Comparison of ENCODE assay signal across 11 cellular contexts in genomic region chr7:159015081-159015893, GRCh38.
A peak's percentile ranks its signal among the peaks of the same experiment; 100 is the strongest.
DNase-seq lines count a peak whose midpoint lies in the region; ATAC-seq and TF ChIP-seq lines count a peak whose summit lies in the region.
"Had no signal": no experiment of that assay in that cellular context is flagged by ENCODE, and none has a peak within 500 bp of the region (broad histone marks: within the 10 kb centered on the region; RNA-seq: fewer than 3 reads in every experiment).

No MANE protein-coding gene starts in this region.

- no peaks in the 10 kb centered on the region for H3K36me3 ChIP-seq in DND-41 (ENCODE audit: insufficient read depth, low read length)
- H3K36me3 ChIP-seq in left ventricle myocardium inferior: no peaks in the 10 kb centered on the region

- no peaks in the 10 kb centered on the region for H3K79me2 ChIP-seq in DND-41 (ENCODE audit: insufficient read depth, low read length)

- no peak overlapping the region for H2AFZ ChIP-seq in DND-41 (ENCODE audit: low read depth, low read length)

- H3K4me2 ChIP-seq in DND-41 (ENCODE audit: insufficient read depth, low read length): no peak overlapping the region

- TF ChIP-seq CTCF in DND-41 (IDR thresholded peaks at IDR 0.05; ENCODE audit: borderline replicate concordance, extremely low read depth, low read length, poor library complexity, severe bottlenecking): no peak
- no peak for TF ChIP-seq CTCF in VCaP (conservative IDR thresholded peaks at IDR 0.05)
- no peak for TF ChIP-seq CTCF in left ventricle myocardium inferior (IDR thresholded peaks at IDR 0.05; ENCODE audit: borderline replicate concordance)

- ATAC-seq in DND-41 (ENCODE audit: insufficient read depth, low read depth) (0 out of 3 replicates have a peak, but pooled peaks have one; percentile 13), GM18873 (IDR thresholded peaks at IDR 0.05; ENCODE audit: low FRiP score, unreplicated experiment) (no peak), GM19397 (IDR thresholded peaks at IDR 0.05; ENCODE audit: unreplicated experiment) (no peak)

- H3K4me1 ChIP-seq in DND-41 (ENCODE audit: insufficient read depth, low read length) (peaks cover 31% of the 10 kb centered on the region), left ventricle myocardium inferior (peaks cover 57% of the 10 kb centered on the region)

- H3K9ac ChIP-seq in DND-41 (ENCODE audit: low read depth, low read length): no peak overlapping the region

- H3K4me3 ChIP-seq in DND-41 (ENCODE audit: low read depth in 1 of 2, low read length in 2 of 2) (no peak overlapping the region), left ventricle myocardium inferior (no peak overlapping the region)

- intact Hi-C loops in left ventricle myocardium inferior (cut with micrococcal nuclease) (no loop called here), posterior vena cava (cut with DNase I) (no loop called here)

- no peaks in the 10 kb centered on the region for H3K27me3 ChIP-seq in DND-41 (ENCODE audit: insufficient read depth, low read length, poor library complexity)
- no peaks in the 10 kb centered on the region for H3K27me3 ChIP-seq in left ventricle myocardium inferior (ENCODE audit: low read depth)

- no peaks in the 10 kb centered on the region for H3K9me3 ChIP-seq in DND-41 (ENCODE audit: insufficient read depth, low read length, severe bottlenecking)
- no peaks in the 10 kb centered on the region for H3K9me3 ChIP-seq in left ventricle myocardium inferior (replicated peaks)

- peak overlapping the region; percentile 53 for H3K27ac ChIP-seq in DND-41 (ENCODE audit: low read length)
- H3K27ac ChIP-seq in VCaP: peak overlapping the region; percentile 87; the same call in 1 of the 2 replicates
- H3K27ac ChIP-seq in left ventricle myocardium inferior (replicated peaks): peak overlapping the region; percentile 92

- no peak for DNase-seq in DND-41
- DNase-seq in left ventricle myocardium inferior: peak; percentile 81
- peak; percentile 93 for DNase-seq in posterior vena cava (ENCODE audit: low spot score)
- no peak for DNase-seq in 8988T
- DNase-seq in activated naive CD4-positive, alpha-beta T cell (lab: John Stamatoyannopoulos, UW): no peak
- DNase-seq: activated CD4-positive, alpha-beta T cell treated with anti-CD3 and anti-CD28 coated beads for 48 hours; KBM-7; retina had no signal

- H4K20me1 ChIP-seq in DND-41 (ENCODE audit: insufficient read depth, low read length): no peaks in the 10 kb centered on the region

Comparison
In these comparisons a context has a peak if more than half of its experiments do, and no peak if none do; other contexts are left out.
1. DNase-seq: peak in left ventricle myocardium inferior (single experiment) and posterior vena cava (single experiment); none in DND-41 (single experiment), 8988T (single experiment) and activated naive CD4-positive, alpha-beta T cell (0 of 4).
2. Peak in every context shown above with its lines, with median percentiles within 50 percentile points of each other: H3K27ac ChIP-seq.